In the genomic region with DNA sequence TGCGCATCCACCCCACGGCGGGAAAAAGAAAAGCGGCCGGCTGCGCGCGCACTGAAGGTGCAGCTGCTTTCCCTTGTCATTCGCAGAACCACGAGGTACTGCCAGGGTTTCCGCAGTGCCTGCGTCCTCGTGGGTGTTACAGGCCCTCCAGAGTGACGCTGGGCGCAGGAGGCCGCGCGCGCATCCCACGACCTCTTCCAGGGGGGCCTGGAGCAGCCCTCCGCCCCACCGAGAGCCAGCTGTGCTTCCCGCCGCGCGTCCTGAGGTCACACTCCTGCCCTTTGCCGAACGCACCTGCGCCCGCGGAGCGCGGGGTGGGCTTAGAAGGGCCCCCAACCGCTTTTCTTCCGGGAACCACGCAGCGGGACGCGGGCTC, we compare ENCODE assay signal across 8 cellular contexts.
DNase-seq lines count a peak whose midpoint lies in the region; ATAC-seq and TF ChIP-seq lines count a peak whose summit lies in the region.

No MANE protein-coding gene starts in this region.

- no peak overlapping the region for H3K27ac ChIP-seq in iPS-20b (ENCODE audit: low read length)

- H3K36me3 ChIP-seq in iPS-20b (ENCODE audit: insufficient read depth, low read depth, low read length): peaks cover 36% of the 10 kb centered on the region

- peak overlapping the region; percentile 82 for H3K27ac Mint-ChIP-seq in T-helper 1 cell treated with Interleukin-12 subunit alpha and Interleukin-12 subunit beta and Interleukin-4 antibody, amounts not matched to agents 30 μg/mL and 1 μg/mL, for 36 hours

- no peaks in the 10 kb centered on the region; the same call in 1 of the 2 replicates for H3K9me3 ChIP-seq in iPS-20b (ENCODE audit: insufficient read depth, low read depth, low read length)

- H3K4me1 ChIP-seq in iPS-20b (ENCODE audit: insufficient read depth, low read length): no peaks in the 10 kb centered on the region; the same call in 1 of the 2 replicates

- peak; percentile 26 for ATAC-seq in HG02678 (IDR thresholded peaks at IDR 0.05; ENCODE audit: unreplicated experiment)

- peaks cover 26% of the 10 kb centered on the region for H3K36me3 Mint-ChIP-seq in T-helper 1 cell treated with Interleukin-12 subunit alpha and Interleukin-12 subunit beta and Interleukin-4 antibody, amounts not matched to agents 30 μg/mL and 1 μg/mL, for 36 hours (ENCODE audit: low read depth)

- peak overlapping the region; percentile 74 for H3K4me3 Mint-ChIP-seq in T-helper 1 cell treated with Interleukin-12 subunit alpha and Interleukin-12 subunit beta and Interleukin-4 antibody, amounts not matched to agents 30 μg/mL and 1 μg/mL, for 36 hours

- H3K4me3 ChIP-seq in astrocyte of the cerebellum (ENCODE audit: low read depth, low read length): peak overlapping the region; percentile 73
- peak overlapping the region; percentile 73; the same call in 1 of the 2 replicates for H3K4me3 ChIP-seq in iPS-20b (ENCODE audit: low read length)

- H3K9me3 Mint-ChIP-seq in T-helper 1 cell treated with Interleukin-12 subunit alpha and Interleukin-12 subunit beta and Interleukin-4 antibody, amounts not matched to agents 30 μg/mL and 1 μg/mL, for 36 hours: no peaks in the 10 kb centered on the region

- TF ChIP-seq CTCF in astrocyte of the cerebellum (IDR thresholded peaks at IDR 0.05; ENCODE audit: low read depth, low read length, missing control alignments): no peak

- no peak overlapping the region for H3K9ac ChIP-seq in iPS-20b (ENCODE audit: low read depth, low read length)

- in situ Hi-C loops in astrocyte of the cerebellum (cut with HindIII; ENCODE audit: low sequenced_read_pairs): no loop called here

- H3K4me1 Mint-ChIP-seq in T-helper 1 cell treated with Interleukin-12 subunit alpha and Interleukin-12 subunit beta and Interleukin-4 antibody, amounts not matched to agents 30 μg/mL and 1 μg/mL, for 36 hours (ENCODE audit: low read depth): peaks cover 31% of the 10 kb centered on the region

- H3K27me3 ChIP-seq in iPS-20b (ENCODE audit: insufficient read depth, low read length): peaks cover 11% of the 10 kb centered on the region; the same call in 1 of the 2 replicates

- H3K27me3 Mint-ChIP-seq in T-helper 1 cell treated with Interleukin-12 subunit alpha and Interleukin-12 subunit beta and Interleukin-4 antibody, amounts not matched to agents 30 μg/mL and 1 μg/mL, for 36 hours (ENCODE audit: low read depth): no peaks in the 10 kb centered on the region

- peak; percentile 23 for DNase-seq in EH (ENCODE audit: low read depth)
- no peak for DNase-seq in astrocyte of the cerebellum (ENCODE audit: low read depth)
- DNase-seq in stimulated activated CD4-positive, alpha-beta T cell treated with anti-CD3 and anti-CD28 coated beads, Interleukin-12 subunit alpha, Interleukin-12 subunit beta, amount 100 ng/mL, for 48 hours (ENCODE audit: low read depth in 2 of 3, low spot score in 1 of 3): peak; percentile 34 to 42 (median 34)
- no peak for DNase-seq in COR-L47 (lab: John Stamatoyannopoulos, UW)
- no peak for DNase-seq in OCI-M1 (lab: John Stamatoyannopoulos, UW)

Comparison
In these comparisons a context has a peak if more than half of its experiments do, and no peak if none do; other contexts are left out.
1. DNase-seq: peak in EH (single experiment) and stimulated activated CD4-positive, alpha-beta T cell treated with anti-CD3 and anti-CD28 coated beads, Interleukin-12 subunit alpha, Interleukin-12 subunit beta, amount 100 ng/mL, for 48 hours (3 of 3); none in astrocyte of the cerebellum (single experiment), COR-L47 (single experiment) and OCI-M1 (single experiment).